ENCODE assay signal across 4 cellular contexts in genomic region chr11:50074161-50074560, GRCh38. TPM values are rescaled to one million over a fixed set of nuclear protein-coding genes. Genes with fewer than 3 reads are reported as not detected.
"Had no signal": no experiment of that assay in that cellular context is flagged by ENCODE, and none has a peak within 500 bp of the region (broad histone marks: within the 10 kb centered on the region; RNA-seq: fewer than 3 reads in every experiment).

No MANE protein-coding gene starts in this region.

- DNase-seq: GDM1, GF-D8 had no signal

- H3K4me3 ChIP-seq: GM12878 had no signal

RNA-seq across cellular contexts. Expression of gene OR4C45, which starts 41.5 kb away (rescaled TPM):
- total RNA-seq: G401, GM12878 had no signal
